ENCODE assay signal across 18 cellular contexts in genomic region chr2:219281588-219281987, GRCh38. TPM values are rescaled to one million over a fixed set of nuclear protein-coding genes. Genes with fewer than 3 reads are reported as not detected.
A peak's percentile ranks its signal among the peaks of the same experiment; 100 is the strongest.
DNase-seq lines count a peak whose midpoint lies in the region; ATAC-seq and TF ChIP-seq lines count a peak whose summit lies in the region.
"Had no signal": no experiment of that assay in that cellular context is flagged by ENCODE, and none has a peak within 500 bp of the region (broad histone marks: within the 10 kb centered on the region; RNA-seq: fewer than 3 reads in every experiment).

No MANE protein-coding gene starts in this region.

- H4K8ac ChIP-seq in IMR-90 (ENCODE audit: low read depth in 2 of 2, low read length in 2 of 2): no peak overlapping the region

- H2BK15ac ChIP-seq in IMR-90 (ENCODE audit: low read depth, low read length): no peak overlapping the region

- dilution Hi-C loops in IMR-90 (cut with HindIII; ENCODE audit: low sequenced_read_pairs, unreplicated experiment): no loop called here

- no peak overlapping the region for H3K9ac ChIP-seq in IMR-90 (ENCODE audit: low read depth, low read length)

- no peak overlapping the region for H3K23ac ChIP-seq in IMR-90 (ENCODE audit: low read depth, low read length)

- CTCF ChIA-PET in IMR-90 (lab: Yijun Ruan, JAX): interaction anchor here (2.8 kb wide), 1 partner anchor 13 kb away, joined by 11 read pairs; no protein-coding TSS in a partner anchor

- H2AK5ac ChIP-seq in IMR-90 (ENCODE audit: low read depth, low read length): no peak overlapping the region; the same call in 1 of the 2 replicates

- peaks cover 55% of the 10 kb centered on the region for H3K36me3 ChIP-seq in CD4-positive, CD25-positive, alpha-beta regulatory T cell (ENCODE audit: control insufficient read depth, insufficient read depth, low read length)
- peaks cover 54% of the 10 kb centered on the region for H3K36me3 ChIP-seq in IMR-90 (ENCODE audit: control insufficient read depth, insufficient read depth, low read length)
- H3K36me3 ChIP-seq in esophagus muscularis mucosa: peaks cover 23 to 63% (median 60%) of the 10 kb centered on the region in 4 donors
- peaks cover 0 to 16% of the 10 kb centered on the region in 2 donors for H3K36me3 ChIP-seq in prostate gland
- H3K36me3 ChIP-seq: ovary had no signal

- H2BK5ac ChIP-seq in IMR-90 (ENCODE audit: low read depth, low read length, poor library complexity, severe bottlenecking): no peak overlapping the region

- intact Hi-C loops in IMR-90 (cut with micrococcal nuclease): no loop called here
- intact Hi-C loops in esophagus muscularis mucosa (cut with DNase I): no loop called here
- intact Hi-C loops in prostate gland (cut with DNase I): no loop called here

- H3K4ac ChIP-seq in IMR-90 (ENCODE audit: low read depth, low read length): no peak overlapping the region

- peaks cover 28% of the 10 kb centered on the region for H3K36me3 Mint-ChIP-seq in CD4-positive, CD25-positive, alpha-beta regulatory T cell

- H2AFZ ChIP-seq in IMR-90 (replicated peaks; ENCODE audit: low read length, poor library complexity): no peak overlapping the region

- H3K9me1 ChIP-seq in IMR-90 (ENCODE audit: insufficient read depth, low read length): peaks cover 8% of the 10 kb centered on the region

- H4K91ac ChIP-seq in IMR-90 (ENCODE audit: insufficient read depth, low read depth, low read length): no peak overlapping the region

- H3K14ac ChIP-seq in IMR-90 (replicated peaks; ENCODE audit: low read depth, low read length): no peak overlapping the region

- peaks cover 33% of the 10 kb centered on the region for H3K4me1 ChIP-seq in CD4-positive, CD25-positive, alpha-beta regulatory T cell (ENCODE audit: control insufficient read depth, insufficient read depth, low read length, poor library complexity, severe bottlenecking)
- H3K4me1 ChIP-seq in IMR-90 (ENCODE audit: control insufficient read depth, insufficient read depth, low read length): peaks cover 17% of the 10 kb centered on the region
- H3K4me1 ChIP-seq in esophagus muscularis mucosa: peaks cover 31 to 73% (median 64%) of the 10 kb centered on the region in 4 donors
- peaks cover 22% of the 10 kb centered on the region for H3K4me1 ChIP-seq in prostate gland (replicated peaks)

- BruUV-seq in IMR-90 (replicated peaks; lab: Mats Ljungman, UMichigan): no TSS peak

- peak overlapping the region; percentile 0 for H2AK9ac ChIP-seq in IMR-90 (replicated peaks; ENCODE audit: low read depth, low read length, poor library complexity)

- H2BK120ac ChIP-seq in IMR-90 (ENCODE audit: low read depth, low read length): no peak overlapping the region

- no peak for TF ChIP-seq POLR2A in IMR-90 (IDR thresholded peaks at IDR 0.05; ENCODE audit: low read depth, low read length)
- no peak for TF ChIP-seq POLR2A in esophagus muscularis mucosa (IDR thresholded peaks at IDR 0.05; ENCODE audit: low read depth)
- TF ChIP-seq POLR2A in prostate gland (IDR thresholded peaks at IDR 0.05): no peak

- no peak for ATAC-seq in CD4-positive, CD25-positive, alpha-beta regulatory T cell (ENCODE audit: low read depth in 2 of 2)
- no peak for ATAC-seq in IMR-90 (ENCODE audit: low read depth)
- no peak for ATAC-seq in GM21390 (IDR thresholded peaks at IDR 0.05; ENCODE audit: unreplicated experiment)
- ATAC-seq in HG02870 (IDR thresholded peaks at IDR 0.05; ENCODE audit: unreplicated experiment): no peak
- no peak for ATAC-seq in GM18502 (IDR thresholded peaks at IDR 0.05; ENCODE audit: poor library complexity, unreplicated experiment)

- H3K4me3 ChIP-seq in CD4-positive, CD25-positive, alpha-beta regulatory T cell (ENCODE audit: low read depth, low read length): no peak overlapping the region
- H3K4me3 ChIP-seq in IMR-90 (ENCODE audit: insufficient read depth, low read depth, low read length): no peak overlapping the region
- no peak overlapping the region for H3K4me3 ChIP-seq in esophagus muscularis mucosa
- H3K4me3 ChIP-seq in prostate gland: no peak overlapping the region
- H3K4me3 ChIP-seq: MG63, ovary, SJSA1 had no signal

- no peak overlapping the region for H2BK20ac ChIP-seq in IMR-90 (ENCODE audit: low read depth, low read length)

- TF ChIP-seq CTCF in IMR-90 (conservative IDR thresholded peaks at IDR 0.05; ENCODE audit: low read depth, low read length) (no peak), esophagus muscularis mucosa (IDR thresholded peaks at IDR 0.05) (no peak), prostate gland (IDR thresholded peaks at IDR 0.05) (no peak)

- H3K27ac Mint-ChIP-seq in CD4-positive, CD25-positive, alpha-beta regulatory T cell: peak overlapping the region in 2 of 3 donors; percentile 85 to 100
- H3K27ac Mint-ChIP-seq: activated CD4-positive, alpha-beta T cell treated with anti-CD3 and anti-CD28 coated beads, Interleukin-2, amount 10 ng/mL, durations not matched to agents 24 days and 14 days had no signal

- H4K20me1 ChIP-seq in IMR-90 (ENCODE audit: insufficient read depth, low read length): peaks cover 6% of the 10 kb centered on the region; the same call in 1 of the 2 replicates

- H3K56ac ChIP-seq in IMR-90 (ENCODE audit: extremely low read depth, insufficient read depth, low read length): no peak overlapping the region

- peaks cover 0 to 2% (median 0%) of the 10 kb centered on the region in 7 donors for H3K9me3 Mint-ChIP-seq in CD4-positive, CD25-positive, alpha-beta regulatory T cell
- H3K9me3 Mint-ChIP-seq: activated CD4-positive, alpha-beta T cell treated with anti-CD3 and anti-CD28 coated beads, Interleukin-2, amount 10 ng/mL, durations not matched to agents 24 days and 14 days had no signal

- no peaks in the 10 kb centered on the region for H3K9me3 ChIP-seq in CD4-positive, CD25-positive, alpha-beta regulatory T cell (ENCODE audit: control insufficient read depth in 2 of 2, low read length in 2 of 2)
- no peaks in the 10 kb centered on the region for H3K9me3 ChIP-seq in IMR-90 (ENCODE audit: control insufficient read depth, insufficient read depth, low read length)
- no peaks in the 10 kb centered on the region for H3K9me3 ChIP-seq in esophagus muscularis mucosa
- no peaks in the 10 kb centered on the region for H3K9me3 ChIP-seq in prostate gland
- H3K9me3 ChIP-seq: MG63, ovary, SJSA1 had no signal

- H3K27me3 Mint-ChIP-seq in CD4-positive, CD25-positive, alpha-beta regulatory T cell: peaks cover 8% of the 10 kb centered on the region
- H3K27me3 Mint-ChIP-seq: activated CD4-positive, alpha-beta T cell treated with anti-CD3 and anti-CD28 coated beads, Interleukin-2, amount 10 ng/mL, durations not matched to agents 24 days and 14 days had no signal

- H3K79me1 ChIP-seq in IMR-90 (ENCODE audit: low read depth in 1 of 2, low read length in 2 of 2): peaks cover 16 to 30% of the 10 kb centered on the region in 2 experiments

- DNase-seq in CD4-positive, CD25-positive, alpha-beta regulatory T cell: no peak
- DNase-seq in IMR-90 (no peak), esophagus muscularis mucosa (ENCODE audit: extremely low spot score) (no peak), prostate gland (ENCODE audit: low spot score) (no peak), putamen (ENCODE audit: low spot score) (no peak)
- DNase-seq: activated CD4-positive, alpha-beta T cell treated with anti-CD3 and anti-CD28 coated beads, Interleukin-2, amount 10 ng/mL, durations not matched to agents 24 days and 14 days; activated T-cell treated with anti-CD3 and anti-CD28 coated beads, Interleukin-2, amount 50 U/mL, for 48 hours; AML-193; DND-41; MG63; NCI-H187; NCI-H510A; small intestine had no signal

- POLR2A ChIA-PET in IMR-90 (lab: Charles Lee; ENCODE audit: unreplicated experiment): no interaction called here

- peaks cover 22 to 67% (median 29%) of the 10 kb centered on the region in 4 donors for H3K4me1 Mint-ChIP-seq in CD4-positive, CD25-positive, alpha-beta regulatory T cell

- in situ Hi-C loops in IMR-90 (cut with MboI; ENCODE audit: low sequenced_read_pairs): no loop called here

- TF ChIP-seq RAD21 in IMR-90 (IDR thresholded peaks at IDR 0.05; ENCODE audit: low read length): no peak

- no peak overlapping the region for H3K4me2 ChIP-seq in IMR-90 (ENCODE audit: low read depth, low read length)

- no peak overlapping the region for H4K5ac ChIP-seq in IMR-90 (ENCODE audit: low read depth, low read length)

- H3K27ac ChIP-seq in CD4-positive, CD25-positive, alpha-beta regulatory T cell (ENCODE audit: insufficient read depth, low read length, poor library complexity, severe bottlenecking): no peak overlapping the region
- no peak overlapping the region for H3K27ac ChIP-seq in IMR-90 (ENCODE audit: insufficient read depth, low read length)
- peak overlapping the region in 3 of 4 donors; percentile 13 to 98 (median 96) for H3K27ac ChIP-seq in esophagus muscularis mucosa (replicated peaks in 1 of 4)
- H3K27ac ChIP-seq in prostate gland: peak overlapping the region; percentile 16 to 94
- H3K27ac ChIP-seq: SJSA1 had no signal

- no peaks in the 10 kb centered on the region for H3K27me3 ChIP-seq in CD4-positive, CD25-positive, alpha-beta regulatory T cell (ENCODE audit: control insufficient read depth, insufficient read depth, low read length)
- H3K27me3 ChIP-seq in IMR-90 (ENCODE audit: control insufficient read depth, insufficient read depth, low read length) (no peaks in the 10 kb centered on the region), esophagus muscularis mucosa (no peaks in the 10 kb centered on the region), prostate gland (replicated peaks; ENCODE audit: insufficient read depth) (no peaks in the 10 kb centered on the region)
- H3K27me3 ChIP-seq: MG63, ovary, SJSA1 had no signal

- WGBS in IMR-90 (ENCODE audit: extremely low coverage in 2 of 2, insufficient read length in 1 of 2), 2 experiments: 93% methylated on average over 4 of the region's 8 CpGs; no CpG with 5 or more reads in 1 of the 2 experiments
- 87% methylated on average over 8 of the region's 8 CpGs for WGBS in esophagus muscularis mucosa
- WGBS in prostate gland: 71% methylated on average over 8 of the region's 8 CpGs

- peak overlapping the region in 2 of 4 donors; percentile 65 to 75 for H3K4me3 Mint-ChIP-seq in CD4-positive, CD25-positive, alpha-beta regulatory T cell
- H3K4me3 Mint-ChIP-seq: activated CD4-positive, alpha-beta T cell treated with anti-CD3 and anti-CD28 coated beads, Interleukin-2, amount 10 ng/mL, durations not matched to agents 24 days and 14 days had no signal

- no peak overlapping the region for H3K18ac ChIP-seq in IMR-90 (ENCODE audit: low read depth, low read length)

- TF ChIP-seq EP300 in esophagus muscularis mucosa (IDR thresholded peaks at IDR 0.05): no peak

RNA-seq across cellular contexts. Expression of gene DNAJB2, which starts 2.4 kb away (rescaled TPM):
- total RNA-seq in CD4-positive, CD25-positive, alpha-beta regulatory T cell: 133 TPM
- polyA plus RNA-seq in CD4-positive, CD25-positive, alpha-beta regulatory T cell: 1 to 10 TPM; 6.0 to 7.3 (median 6.2) TPM
- 30.6 and 43.0 TPM in 2 replicates for total RNA-seq in IMR-90 (2012; rRNA removed)
- polyA plus RNA-seq in IMR-90 (2012; rRNA removed): 45.8 and 50.7 TPM in 2 replicates
- polyA plus RNA-seq in IMR-90 (2012; cell fraction: cytosol; rRNA removed): 48.2 and 52.0 TPM in 2 replicates
- 150 and 169 TPM in 2 replicates for polyA plus RNA-seq in IMR-90 (2012; cell fraction: nucleus; rRNA removed; ENCODE audit: low replicate concordance)
- 10 to 100 TPM; 33.3 to 84.8 (median 50.7) TPM for total RNA-seq in esophagus muscularis mucosa
- 100 to 1,000 TPM; 155 to 163 TPM for total RNA-seq in prostate gland

RNA-seq across cellular contexts. Expression of gene PTPRN, which starts 27.6 kb away (rescaled TPM):
- not detected for total RNA-seq in CD4-positive, CD25-positive, alpha-beta regulatory T cell
- polyA plus RNA-seq in CD4-positive, CD25-positive, alpha-beta regulatory T cell: under 1 TPM in 1 of 4 donors, not detected in 3; 0.28 TPM
- 4.4 and 5.2 TPM in 2 replicates for total RNA-seq in IMR-90 (2012; rRNA removed)
- polyA plus RNA-seq in IMR-90 (2012; rRNA removed): 21.4 and 22.0 TPM in 2 replicates
- 16.3 and 28.2 TPM in 2 replicates for polyA plus RNA-seq in IMR-90 (2012; cell fraction: cytosol; rRNA removed)
- 20.4 and 43.0 TPM in 2 replicates for polyA plus RNA-seq in IMR-90 (2012; cell fraction: nucleus; rRNA removed; ENCODE audit: low replicate concordance)
- total RNA-seq in esophagus muscularis mucosa: 1 to 10 TPM; 2.1 to 6.6 (median 4.1) TPM
- total RNA-seq in prostate gland: 1 to 10 TPM in 1 of 2 donors, under 1 TPM in 1; 0.09 to 6.6 TPM
- total RNA-seq: activated CD4-positive, alpha-beta T cell treated with anti-CD3 and anti-CD28 coated beads, Interleukin-2, amount 10 ng/mL, durations not matched to agents 24 days and 14 days had no signal

RNA-seq across cellular contexts. Expression of gene TUBA4A, which starts 27.9 kb away (rescaled TPM):
- 245 TPM for total RNA-seq in CD4-positive, CD25-positive, alpha-beta regulatory T cell
- 100 to 1,000 TPM; 217 to 323 (median 270) TPM for polyA plus RNA-seq in CD4-positive, CD25-positive, alpha-beta regulatory T cell
- total RNA-seq in IMR-90 (2012; rRNA removed) (21.9 and 26.1 TPM in 2 replicates), esophagus muscularis mucosa (100 to 1,000 TPM in 1 of 4 donors, 10 to 100 TPM in 3; 44.2 to 132 (median 74.4) TPM), prostate gland (10 to 100 TPM; 43.5 to 51.2 TPM)
- polyA plus RNA-seq in IMR-90 (2012; rRNA removed): 30.3 and 35.6 TPM in 2 replicates
- polyA plus RNA-seq in IMR-90 (2012; cell fraction: cytosol; rRNA removed): 19.5 and 39.0 TPM in 2 replicates
- 46.8 and 128 TPM in 2 replicates for polyA plus RNA-seq in IMR-90 (2012; cell fraction: nucleus; rRNA removed; ENCODE audit: low replicate concordance)

RNA-seq across cellular contexts. Expression of gene TUBA4B, which starts 28.5 kb away (rescaled TPM):
- not detected for total RNA-seq in CD4-positive, CD25-positive, alpha-beta regulatory T cell
- not detected for polyA plus RNA-seq in CD4-positive, CD25-positive, alpha-beta regulatory T cell
- not detected in 2 replicates for total RNA-seq in IMR-90 (2012; rRNA removed)
- not detected in 2 replicates for polyA plus RNA-seq in IMR-90 (2012; rRNA removed)
- not detected in 2 replicates for polyA plus RNA-seq in IMR-90 (2012; cell fraction: cytosol; rRNA removed)
- polyA plus RNA-seq in IMR-90 (2012; cell fraction: nucleus; rRNA removed; ENCODE audit: low replicate concordance): 0.05 TPM in 1 of 2 replicates, not detected in the other
- total RNA-seq in esophagus muscularis mucosa: not detected
- not detected for total RNA-seq in prostate gland
- total RNA-seq: activated CD4-positive, alpha-beta T cell treated with anti-CD3 and anti-CD28 coated beads, Interleukin-2, amount 10 ng/mL, durations not matched to agents 24 days and 14 days; SJSA1 had no signal

RNA-seq across cellular contexts. Expression of gene STK16, which starts 36.3 kb away (rescaled TPM):
- total RNA-seq in CD4-positive, CD25-positive, alpha-beta regulatory T cell: 21.9 TPM
- 10 to 100 TPM; 14.8 to 26.1 (median 19.1) TPM for polyA plus RNA-seq in CD4-positive, CD25-positive, alpha-beta regulatory T cell
- total RNA-seq in IMR-90 (2012; rRNA removed): 35.0 and 44.4 TPM in 2 replicates
- 40.3 and 50.1 TPM in 2 replicates for polyA plus RNA-seq in IMR-90 (2012; rRNA removed)
- polyA plus RNA-seq in IMR-90 (2012; cell fraction: cytosol; rRNA removed): 45.9 and 72.9 TPM in 2 replicates
- 49.3 and 58.9 TPM in 2 replicates for polyA plus RNA-seq in IMR-90 (2012; cell fraction: nucleus; rRNA removed; ENCODE audit: low replicate concordance)
- 10 to 100 TPM; 12.8 to 21.6 (median 16.7) TPM for total RNA-seq in esophagus muscularis mucosa
- total RNA-seq in prostate gland: 10 to 100 TPM; 20.5 to 26.1 TPM

Comparison
In these comparisons a context has a peak if more than half of its experiments do, and no peak if none do; other contexts are left out.
1. H3K27ac ChIP-seq: peak in esophagus muscularis mucosa (3 of 4) and prostate gland (2 of 2); none in CD4-positive, CD25-positive, alpha-beta regulatory T cell (single experiment) and IMR-90 (single experiment).